21 cellular contexts compared by ENCODE assay signal in genomic region chr5:83523926-83524325, GRCh38. TPM values are rescaled to one million over a fixed set of nuclear protein-coding genes. Genes with fewer than 3 reads are reported as not detected.
"Had no signal": no experiment of that assay in that cellular context is flagged by ENCODE, and none has a peak within 500 bp of the region (broad histone marks: within the 10 kb centered on the region; RNA-seq: fewer than 3 reads in every experiment).

No MANE protein-coding gene starts in this region.

- ATAC-seq: activated CD8-positive, alpha-beta T cell treated with anti-CD3 and anti-CD28 coated beads for 36 hours; activated naive CD8-positive, alpha-beta T cell treated with anti-CD3 and anti-CD28 coated beads, Interleukin-2, amount 50 U/mL, for 24 hours; activated T-cell treated with anti-CD3 and anti-CD28 coated beads, Interleukin-2, amount 50 U/mL, for 4 hours; heart right ventricle; natural killer cell; right lobe of liver had no signal

- H3K4me1 ChIP-seq: esophagus muscularis mucosa, left ventricle myocardium inferior, right lobe of liver had no signal

- H3K27ac ChIP-seq: esophagus muscularis mucosa, heart right ventricle, left ventricle myocardium inferior, right lobe of liver, vagina had no signal

- H3K4me3 ChIP-seq: esophagus muscularis mucosa, heart right ventricle, left ventricle myocardium inferior, lung, right lobe of liver, vagina had no signal

- DNase-seq: activated B cell treated with CpG ODN at 0.5 μM for 24 hours; activated CD4-positive, alpha-beta T cell treated with anti-CD3 and anti-CD28 coated beads, Interleukin-2, amount 50 U/mL, for 1 hour; activated CD8-positive, alpha-beta T cell treated with anti-CD3 and anti-CD28 coated beads for 36 hours; activated naive CD8-positive, alpha-beta T cell treated with anti-CD3 and anti-CD28 coated beads, Interleukin-2, amount 50 U/mL, for 24 hours; activated T-cell treated with anti-CD3 and anti-CD28 coated beads, Interleukin-2, amount 50 U/mL, for 4 hours; endodermal cell; foreskin fibroblast; heart right ventricle; islet precursor cell; left ventricle myocardium inferior; mesendoderm; natural killer cell; posterior cingulate gyrus; right lobe of liver; stimulated activated CD4-positive, alpha-beta T cell treated with anti-CD3 and anti-CD28 coated beads, Interleukin-12 subunit alpha, Interleukin-12 subunit beta, amount 100 ng/mL, for 4 hours; stimulated activated CD4-positive, alpha-beta T cell treated with anti-CD3 and anti-CD28 coated beads, Interleukin-4, amount 100 ng/mL, for 1 hour; T-helper 2 cell had no signal

- H3K27me3 ChIP-seq: esophagus muscularis mucosa, heart right ventricle, right lobe of liver, vagina had no signal

- H3K36me3 ChIP-seq: esophagus muscularis mucosa, left ventricle myocardium inferior, right lobe of liver, vagina had no signal

- H3K9me3 ChIP-seq: esophagus muscularis mucosa, heart right ventricle, left ventricle myocardium inferior, right lobe of liver, vagina had no signal

RNA-seq across cellular contexts. Expression of gene VCAN, which starts 52.4 kb away (rescaled TPM):
- total RNA-seq: activated CD8-positive, alpha-beta T cell treated with anti-CD3 and anti-CD28 coated beads for 36 hours; activated T-helper 2 cell treated with anti-CD3 and anti-CD28 coated beads, Interferon-gamma antibody, Interleukin-2, Interleukin-4, amounts not matched to agents 10 μg/mL and 5 μg/mL and 100 μg/mL, durations not matched to agents 14 hours and 24 hours and 36 hours had no signal
